11 cellular contexts compared by ENCODE assay signal in genomic region chr15:59169337-59169736, GRCh38. TPM values are rescaled to one million over a fixed set of nuclear protein-coding genes. Genes with fewer than 3 reads are reported as not detected.
A peak's percentile ranks its signal among the peaks of the same experiment; 100 is the strongest.
DNase-seq lines count a peak whose midpoint lies in the region; ATAC-seq and TF ChIP-seq lines count a peak whose summit lies in the region.
"Had no signal": no experiment of that assay in that cellular context is flagged by ENCODE, and none has a peak within 500 bp of the region (broad histone marks: within the 10 kb centered on the region; RNA-seq: fewer than 3 reads in every experiment).

No MANE protein-coding gene starts in this region.

- H3K27ac ChIP-seq in skin epidermis (peak overlapping the region in 19 of 21 experiments; percentile 11 to 89 (median 78)), SJCRH30 (no peak overlapping the region)
- no peak overlapping the region for H3K27ac ChIP-seq in CD4-positive, alpha-beta T cell (ENCODE audit: low read depth, low read length)

- TF ChIP-seq CTCF in activated B cell treated with CpG ODN at 0.5 μM for 24 hours (IDR thresholded peaks at IDR 0.05) (no peak), fibroblast of the aortic adventitia (IDR thresholded peaks at IDR 0.05; ENCODE audit: insufficient read depth, low read length) (no peak)
- no peak for TF ChIP-seq CTCF in CD4-positive, alpha-beta T cell (IDR thresholded peaks at IDR 0.05)

- DNase-seq in H4 (ENCODE audit: low spot score), result peak; percentile 58
- no peak for DNase-seq in activated B cell treated with CpG ODN at 0.5 μM for 24 hours
- peak; percentile 94 for DNase-seq in fibroblast of the aortic adventitia (ENCODE audit: low read depth)
- DNase-seq in SJCRH30, result no peak
- no peak for DNase-seq in activated CD4-positive, CD25-positive, alpha-beta regulatory T cell (lab: John Stamatoyannopoulos, UW)
- no peak for DNase-seq in CD4-positive, alpha-beta T cell
- DNase-seq: NCI-H524 treated with DMSO at 0.1 percent for 48 hours; stimulated activated CD8-positive, alpha-beta memory T cell treated with anti-CD3 and anti-CD28 coated beads, Interleukin-4, amount 100 ng/mL, for 48 hours had no signal

- intact Hi-C loops in activated B cell treated with CpG ODN at 0.5 μM for 24 hours (cut with micrococcal nuclease), result no loop called here
- intact Hi-C loops in CD4-positive, alpha-beta T cell (cut with DNase I, micrococcal nuclease), result no loop called here

- H3K4me3 Mint-ChIP-seq in activated B cell treated with CpG ODN at 0.5 μM for 24 hours, result no peak overlapping the region
- H3K4me3 Mint-ChIP-seq in CD4-positive, alpha-beta T cell, result no peak overlapping the region

- peaks cover 2% of the 10 kb centered on the region for H3K9me3 Mint-ChIP-seq in activated B cell treated with CpG ODN at 0.5 μM for 24 hours
- H3K9me3 Mint-ChIP-seq in CD4-positive, alpha-beta T cell, result no peaks in the 10 kb centered on the region

- POLR2A ChIA-PET in activated B cell treated with CpG ODN at 0.5 μM for 24 hours (lab: Charles Lee), result no interaction called here
- POLR2A ChIA-PET in CD4-positive, alpha-beta T cell (lab: Charles Lee), result no interaction called here

- H3K27ac Mint-ChIP-seq in activated B cell treated with CpG ODN at 0.5 μM for 24 hours, result peak overlapping the region; percentile 51
- no peak overlapping the region for H3K27ac Mint-ChIP-seq in CD4-positive, alpha-beta T cell

- CTCF ChIA-PET in activated B cell treated with CpG ODN at 0.5 μM for 24 hours (lab: Charles Lee), result interaction anchor here (0.7 kb wide), 1 partner anchor 324 kb away, joined by 3 read pairs; no protein-coding TSS in a partner anchor
- CTCF ChIA-PET in CD4-positive, alpha-beta T cell (lab: Charles Lee), result interaction anchor here (1.2 kb wide), 1 partner anchor 338 kb away, joined by 3 read pairs; no protein-coding TSS in a partner anchor

- no peaks in the 10 kb centered on the region for H3K9me3 ChIP-seq in SJCRH30 (replicated peaks)
- H3K9me3 ChIP-seq in CD4-positive, alpha-beta T cell (ENCODE audit: control insufficient read depth, low read length), result no peaks in the 10 kb centered on the region

- peaks cover 6% of the 10 kb centered on the region for H3K4me1 Mint-ChIP-seq in activated B cell treated with CpG ODN at 0.5 μM for 24 hours
- no peaks in the 10 kb centered on the region for H3K4me1 Mint-ChIP-seq in CD4-positive, alpha-beta T cell (ENCODE audit: low read depth)

- H3K27me3 Mint-ChIP-seq in activated B cell treated with CpG ODN at 0.5 μM for 24 hours, result no peaks in the 10 kb centered on the region
- peaks cover 4% of the 10 kb centered on the region for H3K27me3 Mint-ChIP-seq in CD4-positive, alpha-beta T cell

- H3K4me3 ChIP-seq in fibroblast of the aortic adventitia (ENCODE audit: low read depth, low read length) (no peak overlapping the region), skin epidermis (no peak overlapping the region), SJCRH30 (no peak overlapping the region)

- peaks cover 42% of the 10 kb centered on the region for H3K36me3 ChIP-seq in SJCRH30

- ATAC-seq in activated B cell treated with CpG ODN at 0.5 μM for 24 hours (ENCODE audit: low read depth) (no peak), HG02852 (IDR thresholded peaks at IDR 0.05; ENCODE audit: unreplicated experiment) (no peak)
- ATAC-seq in CD4-positive, alpha-beta T cell (ENCODE audit: poor library complexity), result no peak

- peaks cover 81% of the 10 kb centered on the region for H3K36me3 Mint-ChIP-seq in activated B cell treated with CpG ODN at 0.5 μM for 24 hours (ENCODE audit: low read depth)
- H3K36me3 Mint-ChIP-seq in CD4-positive, alpha-beta T cell (ENCODE audit: low read depth), result no peaks in the 10 kb centered on the region

- no peaks in the 10 kb centered on the region for H3K27me3 ChIP-seq in SJCRH30
- H3K27me3 ChIP-seq in CD4-positive, alpha-beta T cell (ENCODE audit: control insufficient read depth, insufficient read depth, low read length), result no peaks in the 10 kb centered on the region

- H3K4me1 ChIP-seq in SJCRH30, result peaks cover 19% of the 10 kb centered on the region

RNA-seq across cellular contexts. Expression of gene LDHAL6B, which starts 37.3 kb away (rescaled TPM):
- total RNA-seq in H4 (2014; rRNA removed; shearing (Covaris generic)), result not detected in 2 replicates
- total RNA-seq in activated B cell treated with CpG ODN at 0.5 μM for 24 hours, result not detected in 2 replicates
- total RNA-seq in fibroblast of the aortic adventitia (ENCODE audit: low replicate concordance), result not detected in 2 replicates
- total RNA-seq in SJCRH30 (2014; rRNA removed; shearing (Covaris generic)), result not detected in 2 replicates
- not detected for total RNA-seq in CD4-positive, alpha-beta T cell
- total RNA-seq: mucosa of gallbladder had no signal

Comparison
In these comparisons a context has a peak if more than half of its experiments do, and no peak if none do; other contexts are left out.
1. DNase-seq: peak in H4 (single experiment) and fibroblast of the aortic adventitia (single experiment); none in activated B cell treated with CpG ODN at 0.5 μM for 24 hours (single experiment), SJCRH30 (0 of 2), activated CD4-positive, CD25-positive, alpha-beta regulatory T cell (0 of 4) and CD4-positive, alpha-beta T cell (0 of 10).
2. H3K27ac ChIP-seq: peak in skin epidermis (19 of 21); none in SJCRH30 (single experiment) and CD4-positive, alpha-beta T cell (single experiment).